1 cellular context compared by ENCODE assay signal in the genomic region with DNA sequence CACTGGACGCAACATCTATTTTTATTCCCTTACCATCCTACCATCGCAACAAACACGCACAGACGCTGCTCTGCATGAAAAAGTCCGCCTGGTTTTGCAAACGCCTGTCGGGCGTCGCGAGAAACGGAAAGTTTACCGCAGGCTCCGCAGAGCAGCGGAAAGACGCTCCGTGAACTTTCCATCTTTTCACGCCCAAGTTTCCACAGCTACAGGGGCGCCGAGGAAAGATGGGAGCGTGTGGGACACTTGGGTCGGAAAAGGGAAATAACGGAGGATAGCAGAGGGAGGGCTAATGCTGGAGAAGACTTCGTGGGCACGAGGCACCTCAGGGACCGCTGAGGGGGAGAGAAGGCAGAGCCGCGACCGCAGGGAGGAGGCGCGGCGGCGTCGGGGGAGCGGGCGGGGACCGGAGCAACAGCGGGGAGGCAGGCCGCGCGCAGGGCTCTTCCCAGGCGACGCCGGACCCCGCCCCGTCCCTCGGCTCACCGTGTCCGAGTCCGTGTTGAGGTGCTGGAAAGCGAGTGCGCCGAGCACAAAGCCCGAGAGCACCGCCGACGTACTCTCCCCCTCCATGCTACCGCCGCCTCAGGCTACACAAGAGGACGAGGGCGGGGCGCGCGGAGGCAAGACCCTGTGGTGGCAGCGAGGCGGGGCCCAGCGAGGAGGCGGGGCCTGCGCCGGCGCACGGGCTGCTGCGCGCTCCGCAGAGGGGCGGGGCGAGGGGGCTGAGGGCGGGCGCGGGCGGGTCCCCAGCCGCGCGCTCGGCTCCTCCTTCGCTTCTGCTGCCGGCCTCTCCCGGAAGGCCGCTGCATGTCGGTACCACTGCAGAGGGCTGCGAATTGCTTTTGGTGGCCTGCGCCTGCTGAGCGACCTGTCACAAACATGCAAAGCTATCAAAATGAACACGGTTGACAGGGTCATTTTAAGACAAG.
A peak's percentile ranks its signal among the peaks of the same experiment; 100 is the strongest.
TF ChIP-seq lines count a peak whose summit lies in the region.

A gene (minus strand): TSS at position 601 of the 932 bp plus-strand sequence. CDS start 28 bp downstream, at position 573.

TF ChIP-seq in HepG2, 621 proteins besides CTCF, POLR2A, EP300 and RAD21 (continued from another document and continues in another):
- TF ChIP-seq, protein P1, sequence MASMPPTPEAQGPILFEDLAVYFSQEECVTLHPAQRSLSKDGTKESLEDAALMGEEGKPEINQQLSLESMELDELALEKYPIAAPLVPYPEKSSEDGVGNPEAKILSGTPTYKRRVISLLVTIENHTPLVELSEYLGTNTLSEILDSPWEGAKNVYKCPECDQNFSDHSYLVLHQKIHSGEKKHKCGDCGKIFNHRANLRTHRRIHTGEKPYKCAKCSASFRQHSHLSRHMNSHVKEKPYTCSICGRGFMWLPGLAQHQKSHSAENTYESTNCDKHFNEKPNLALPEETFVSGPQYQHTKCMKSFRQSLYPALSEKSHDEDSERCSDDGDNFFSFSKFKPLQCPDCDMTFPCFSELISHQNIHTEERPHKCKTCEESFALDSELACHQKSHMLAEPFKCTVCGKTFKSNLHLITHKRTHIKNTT (CRISPR knock-in tag; IDR thresholded peaks at IDR 0.05) = no peak
- peak; percentile 35 for TF ChIP-seq ZNF841 (CRISPR knock-in tag; IDR thresholded peaks at IDR 0.05; ENCODE audit: borderline replicate concordance)
- TF ChIP-seq, protein P2, sequence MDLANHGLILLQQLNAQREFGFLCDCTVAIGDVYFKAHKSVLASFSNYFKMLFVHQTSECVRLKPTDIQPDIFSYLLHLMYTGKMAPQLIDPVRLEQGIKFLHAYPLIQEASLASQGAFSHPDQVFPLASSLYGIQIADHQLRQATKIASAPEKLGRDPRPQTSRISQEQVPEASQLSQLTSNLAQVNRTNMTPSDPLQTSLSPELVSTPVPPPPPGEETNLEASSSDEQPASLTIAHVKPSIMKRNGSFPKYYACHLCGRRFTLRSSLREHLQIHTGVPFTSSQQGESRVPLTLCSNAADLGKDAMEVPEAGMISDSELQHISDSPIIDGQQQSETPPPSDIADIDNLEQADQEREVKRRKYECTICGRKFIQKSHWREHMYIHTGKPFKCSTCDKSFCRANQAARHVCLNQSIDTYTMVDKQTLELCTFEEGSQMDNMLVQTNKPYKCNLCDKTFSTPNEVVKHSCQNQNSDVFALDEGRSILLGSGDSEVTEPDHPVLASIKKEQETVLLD (CRISPR knock-in tag; IDR thresholded peaks at IDR 0.05; ENCODE audit: low read depth) = peak; percentile 73
- TF ChIP-seq ZNF792 (CRISPR knock-in tag; IDR thresholded peaks at IDR 0.05) = peak; percentile 65
- 0 out of 2 replicates have a peak, but pooled peaks have one; percentile 76 for TF ChIP-seq ZNF713 (CRISPR knock-in tag; IDR thresholded peaks at IDR 0.05)
- TF ChIP-seq, protein P3, sequence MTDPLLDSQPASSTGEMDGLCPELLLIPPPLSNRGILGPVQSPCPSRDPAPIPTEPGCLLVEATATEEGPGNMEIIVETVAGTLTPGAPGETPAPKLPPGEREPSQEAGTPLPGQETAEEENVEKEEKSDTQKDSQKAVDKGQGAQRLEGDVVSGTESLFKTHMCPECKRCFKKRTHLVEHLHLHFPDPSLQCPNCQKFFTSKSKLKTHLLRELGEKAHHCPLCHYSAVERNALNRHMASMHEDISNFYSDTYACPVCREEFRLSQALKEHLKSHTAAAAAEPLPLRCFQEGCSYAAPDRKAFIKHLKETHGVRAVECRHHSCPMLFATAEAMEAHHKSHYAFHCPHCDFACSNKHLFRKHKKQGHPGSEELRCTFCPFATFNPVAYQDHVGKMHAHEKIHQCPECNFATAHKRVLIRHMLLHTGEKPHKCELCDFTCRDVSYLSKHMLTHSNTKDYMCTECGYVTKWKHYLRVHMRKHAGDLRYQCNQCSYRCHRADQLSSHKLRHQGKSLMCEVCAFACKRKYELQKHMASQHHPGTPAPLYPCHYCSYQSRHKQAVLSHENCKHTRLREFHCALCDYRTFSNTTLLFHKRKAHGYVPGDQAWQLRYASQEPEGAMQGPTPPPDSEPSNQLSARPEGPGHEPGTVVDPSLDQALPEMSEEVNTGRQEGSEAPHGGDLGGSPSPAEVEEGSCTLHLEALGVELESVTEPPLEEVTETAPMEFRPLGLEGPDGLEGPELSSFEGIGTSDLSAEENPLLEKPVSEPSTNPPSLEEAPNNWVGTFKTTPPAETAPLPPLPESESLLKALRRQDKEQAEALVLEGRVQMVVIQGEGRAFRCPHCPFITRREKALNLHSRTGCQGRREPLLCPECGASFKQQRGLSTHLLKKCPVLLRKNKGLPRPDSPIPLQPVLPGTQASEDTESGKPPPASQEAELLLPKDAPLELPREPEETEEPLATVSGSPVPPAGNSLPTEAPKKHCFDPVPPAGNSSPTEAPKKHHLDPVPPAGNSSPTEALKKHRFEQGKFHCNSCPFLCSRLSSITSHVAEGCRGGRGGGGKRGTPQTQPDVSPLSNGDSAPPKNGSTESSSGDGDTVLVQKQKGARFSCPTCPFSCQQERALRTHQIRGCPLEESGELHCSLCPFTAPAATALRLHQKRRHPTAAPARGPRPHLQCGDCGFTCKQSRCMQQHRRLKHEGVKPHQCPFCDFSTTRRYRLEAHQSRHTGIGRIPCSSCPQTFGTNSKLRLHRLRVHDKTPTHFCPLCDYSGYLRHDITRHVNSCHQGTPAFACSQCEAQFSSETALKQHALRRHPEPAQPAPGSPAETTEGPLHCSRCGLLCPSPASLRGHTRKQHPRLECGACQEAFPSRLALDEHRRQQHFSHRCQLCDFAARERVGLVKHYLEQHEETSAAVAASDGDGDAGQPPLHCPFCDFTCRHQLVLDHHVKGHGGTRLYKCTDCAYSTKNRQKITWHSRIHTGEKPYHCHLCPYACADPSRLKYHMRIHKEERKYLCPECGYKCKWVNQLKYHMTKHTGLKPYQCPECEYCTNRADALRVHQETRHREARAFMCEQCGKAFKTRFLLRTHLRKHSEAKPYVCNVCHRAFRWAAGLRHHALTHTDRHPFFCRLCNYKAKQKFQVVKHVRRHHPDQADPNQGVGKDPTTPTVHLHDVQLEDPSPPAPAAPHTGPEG (CRISPR knock-in tag; IDR thresholded peaks at IDR 0.05) = peak; percentile 85
- TF ChIP-seq, protein P4, sequence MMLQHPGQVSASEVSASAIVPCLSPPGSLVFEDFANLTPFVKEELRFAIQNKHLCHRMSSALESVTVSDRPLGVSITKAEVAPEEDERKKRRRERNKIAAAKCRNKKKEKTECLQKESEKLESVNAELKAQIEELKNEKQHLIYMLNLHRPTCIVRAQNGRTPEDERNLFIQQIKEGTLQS (CRISPR knock-in tag; IDR thresholded peaks at IDR 0.05) = no peak
- TF ChIP-seq, protein P5, sequence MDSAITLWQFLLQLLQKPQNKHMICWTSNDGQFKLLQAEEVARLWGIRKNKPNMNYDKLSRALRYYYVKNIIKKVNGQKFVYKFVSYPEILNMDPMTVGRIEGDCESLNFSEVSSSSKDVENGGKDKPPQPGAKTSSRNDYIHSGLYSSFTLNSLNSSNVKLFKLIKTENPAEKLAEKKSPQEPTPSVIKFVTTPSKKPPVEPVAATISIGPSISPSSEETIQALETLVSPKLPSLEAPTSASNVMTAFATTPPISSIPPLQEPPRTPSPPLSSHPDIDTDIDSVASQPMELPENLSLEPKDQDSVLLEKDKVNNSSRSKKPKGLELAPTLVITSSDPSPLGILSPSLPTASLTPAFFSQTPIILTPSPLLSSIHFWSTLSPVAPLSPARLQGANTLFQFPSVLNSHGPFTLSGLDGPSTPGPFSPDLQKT (CRISPR knock-in tag; IDR thresholded peaks at IDR 0.05; ENCODE audit: borderline replicate concordance) = no peak
- 0 out of 2 replicates have a peak, but pooled peaks have one; percentile 71 for TF ChIP-seq ZNF329 (CRISPR knock-in tag; IDR thresholded peaks at IDR 0.05; ENCODE audit: low read depth)
- peak; percentile 65; the same call in 1 of the 2 replicates for TF ChIP-seq ZNF788 (CRISPR knock-in tag; IDR thresholded peaks at IDR 0.05; ENCODE audit: borderline replicate concordance)
- no peak for TF ChIP-seq JDP2 (CRISPR knock-in tag; IDR thresholded peaks at IDR 0.05; ENCODE audit: borderline replicate concordance)
- TF ChIP-seq SRSF1 (optimal IDR thresholded peaks at IDR 0.05; ENCODE audit: low read depth, low read length) = peak; percentile 72
- peak; percentile 52; the same call in 1 of the 2 replicates for TF ChIP-seq RFX5 (IDR thresholded peaks at IDR 0.05; ENCODE audit: low read depth, low read length)
- peak; percentile 85 for TF ChIP-seq HOXA3 (CRISPR knock-in tag; IDR thresholded peaks at IDR 0.05)
- TF ChIP-seq YEATS4 (CRISPR knock-in tag; IDR thresholded peaks at IDR 0.05; ENCODE audit: borderline replicate concordance) = peak; percentile 81
- peak; percentile 88; the same call in 1 of the 2 replicates for TF ChIP-seq NCOA1 (CRISPR knock-in tag; IDR thresholded peaks at IDR 0.05)
- TF ChIP-seq GATAD1 (CRISPR knock-in tag; IDR thresholded peaks at IDR 0.05) = peak; percentile 66; the same call in 1 of the 2 replicates
- TF ChIP-seq, protein P6, sequence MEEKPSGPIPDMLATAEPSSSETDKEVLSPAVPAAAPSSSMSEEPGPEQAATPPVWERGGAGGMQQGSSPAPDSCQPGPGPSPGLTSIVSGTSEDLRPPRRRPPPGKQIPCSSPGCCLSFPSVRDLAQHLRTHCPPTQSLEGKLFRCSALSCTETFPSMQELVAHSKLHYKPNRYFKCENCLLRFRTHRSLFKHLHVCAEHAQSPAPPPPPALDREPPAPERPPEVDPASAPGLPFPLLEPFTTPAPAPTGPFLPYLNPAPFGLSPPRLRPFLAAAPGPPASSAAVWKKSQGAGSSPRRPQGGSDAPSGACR (CRISPR knock-in tag; IDR thresholded peaks at IDR 0.05) = peak; percentile 65; the same call in 1 of the 2 replicates
- no peak for TF ChIP-seq NFE2L2 (IDR thresholded peaks at IDR 0.05; ENCODE audit: low read length)
- peak; percentile 56; the same call in 1 of the 2 replicates for TF ChIP-seq MEIS2 (CRISPR knock-in tag; IDR thresholded peaks at IDR 0.05)
- no peak for TF ChIP-seq MLLT10 (CRISPR knock-in tag; IDR thresholded peaks at IDR 0.05)
- TF ChIP-seq, protein P7, sequence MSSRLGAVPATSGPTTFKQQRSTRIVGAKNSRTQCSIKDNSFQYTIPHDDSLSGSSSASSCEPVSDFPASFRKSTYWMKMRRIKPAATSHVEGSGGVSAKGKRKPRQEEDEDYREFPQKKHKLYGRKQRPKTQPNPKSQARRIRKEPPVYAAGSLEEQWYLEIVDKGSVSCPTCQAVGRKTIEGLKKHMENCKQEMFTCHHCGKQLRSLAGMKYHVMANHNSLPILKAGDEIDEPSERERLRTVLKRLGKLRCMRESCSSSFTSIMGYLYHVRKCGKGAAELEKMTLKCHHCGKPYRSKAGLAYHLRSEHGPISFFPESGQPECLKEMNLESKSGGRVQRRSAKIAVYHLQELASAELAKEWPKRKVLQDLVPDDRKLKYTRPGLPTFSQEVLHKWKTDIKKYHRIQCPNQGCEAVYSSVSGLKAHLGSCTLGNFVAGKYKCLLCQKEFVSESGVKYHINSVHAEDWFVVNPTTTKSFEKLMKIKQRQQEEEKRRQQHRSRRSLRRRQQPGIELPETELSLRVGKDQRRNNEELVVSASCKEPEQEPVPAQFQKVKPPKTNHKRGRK (CRISPR knock-in tag; IDR thresholded peaks at IDR 0.05) = peak; percentile 66; the same call in 1 of the 2 replicates
- no peak for TF ChIP-seq ZNF570 (CRISPR knock-in tag; IDR thresholded peaks at IDR 0.05; ENCODE audit: borderline replicate concordance)
- peak; percentile 36; the same call in 1 of the 2 replicates for TF ChIP-seq ZNF543 (CRISPR knock-in tag; IDR thresholded peaks at IDR 0.05)
- TF ChIP-seq ZBTB7B (CRISPR knock-in tag; IDR thresholded peaks at IDR 0.05) = peak; percentile 37; the same call in 1 of the 2 replicates
- TF ChIP-seq ZSCAN21 (CRISPR knock-in tag; IDR thresholded peaks at IDR 0.05; ENCODE audit: borderline replicate concordance) = peak; percentile 97
- TF ChIP-seq, protein P8, sequence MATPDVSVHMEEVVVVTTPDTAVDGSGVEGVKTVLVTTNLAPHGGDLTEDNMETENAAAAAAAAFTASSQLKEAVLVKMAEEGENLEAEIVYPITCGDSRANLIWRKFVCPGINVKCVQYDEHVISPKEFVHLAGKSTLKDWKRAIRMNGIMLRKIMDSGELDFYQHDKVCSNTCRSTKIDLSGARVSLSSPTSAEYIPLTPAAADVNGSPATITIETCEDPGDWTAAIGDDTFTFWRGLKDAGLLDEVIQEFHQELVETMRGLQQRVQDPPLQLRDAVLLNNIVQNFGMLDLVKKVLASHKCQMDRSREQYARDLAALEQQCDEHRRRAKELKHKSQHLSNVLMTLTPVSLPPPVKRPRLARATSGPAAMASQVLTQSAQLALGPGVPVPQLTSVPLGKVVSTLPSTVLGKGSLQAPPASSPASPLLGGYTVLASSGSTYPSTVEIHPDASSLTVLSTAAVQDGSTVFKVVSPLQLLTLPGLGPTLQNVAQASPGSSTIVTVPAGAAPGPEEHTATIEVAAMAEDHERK (CRISPR knock-in tag; IDR thresholded peaks at IDR 0.05; ENCODE audit: low read depth) = peak; percentile 1; the same call in 1 of the 2 replicates
- TF ChIP-seq, protein P9, sequence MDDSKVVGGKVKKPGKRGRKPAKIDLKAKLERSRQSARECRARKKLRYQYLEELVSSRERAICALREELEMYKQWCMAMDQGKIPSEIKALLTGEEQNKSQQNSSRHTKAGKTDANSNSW (CRISPR knock-in tag; IDR thresholded peaks at IDR 0.05; ENCODE audit: borderline replicate concordance) = 0 out of 2 replicates have a peak, but pooled peaks have one; percentile 82
- TF ChIP-seq GATAD2A (CRISPR knock-in tag; IDR thresholded peaks at IDR 0.05) = no peak; the same call in 1 of the 2 replicates
- peak; percentile 60 for TF ChIP-seq CENPT (CRISPR knock-in tag; IDR thresholded peaks at IDR 0.05; ENCODE audit: low read depth)
- 0 out of 2 replicates have a peak, but pooled peaks have one; percentile 60 for TF ChIP-seq ZNF44 (CRISPR knock-in tag; IDR thresholded peaks at IDR 0.05)
- TF ChIP-seq, protein P10, sequence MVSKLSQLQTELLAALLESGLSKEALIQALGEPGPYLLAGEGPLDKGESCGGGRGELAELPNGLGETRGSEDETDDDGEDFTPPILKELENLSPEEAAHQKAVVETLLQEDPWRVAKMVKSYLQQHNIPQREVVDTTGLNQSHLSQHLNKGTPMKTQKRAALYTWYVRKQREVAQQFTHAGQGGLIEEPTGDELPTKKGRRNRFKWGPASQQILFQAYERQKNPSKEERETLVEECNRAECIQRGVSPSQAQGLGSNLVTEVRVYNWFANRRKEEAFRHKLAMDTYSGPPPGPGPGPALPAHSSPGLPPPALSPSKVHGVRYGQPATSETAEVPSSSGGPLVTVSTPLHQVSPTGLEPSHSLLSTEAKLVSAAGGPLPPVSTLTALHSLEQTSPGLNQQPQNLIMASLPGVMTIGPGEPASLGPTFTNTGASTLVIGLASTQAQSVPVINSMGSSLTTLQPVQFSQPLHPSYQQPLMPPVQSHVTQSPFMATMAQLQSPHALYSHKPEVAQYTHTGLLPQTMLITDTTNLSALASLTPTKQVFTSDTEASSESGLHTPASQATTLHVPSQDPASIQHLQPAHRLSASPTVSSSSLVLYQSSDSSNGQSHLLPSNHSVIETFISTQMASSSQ (IDR thresholded peaks at IDR 0.05; ENCODE audit: low read depth) = no peak
- TF ChIP-seq, protein P10 (CRISPR knock-in tag; IDR thresholded peaks at IDR 0.05; ENCODE audit: borderline replicate concordance) = peak; percentile 35
- peak; percentile 75; the same call in 1 of the 2 replicates for TF ChIP-seq ZNF563 (CRISPR knock-in tag; IDR thresholded peaks at IDR 0.05)
- no peak for TF ChIP-seq CC2D1A (CRISPR knock-in tag; IDR thresholded peaks at IDR 0.05)
